In the genomic region with DNA sequence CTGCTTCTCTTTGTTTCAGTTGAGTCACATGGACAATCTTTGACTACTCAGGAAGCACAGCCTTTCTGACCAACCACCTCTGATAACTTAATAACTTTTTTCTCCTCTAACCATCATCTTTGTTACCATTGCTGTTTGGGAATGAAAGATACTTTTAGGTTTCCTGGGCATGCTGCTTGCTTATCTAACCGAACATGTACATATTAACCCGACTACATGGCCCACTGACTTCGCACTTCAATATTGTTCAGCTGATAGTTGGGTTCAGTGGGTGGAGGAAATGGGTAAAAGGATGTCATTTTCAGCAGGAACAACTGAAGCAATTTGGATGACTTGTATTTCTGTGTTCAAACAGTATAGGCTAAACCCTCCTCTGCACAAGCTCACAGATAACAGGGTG, we compare ENCODE assay signal across 13 cellular contexts.
A peak's percentile ranks its signal among the peaks of the same experiment; 100 is the strongest.
DNase-seq lines count a peak whose midpoint lies in the region; ATAC-seq and TF ChIP-seq lines count a peak whose summit lies in the region.
"Had no signal": no experiment of that assay in that cellular context is flagged by ENCODE, and none has a peak within 500 bp of the region (broad histone marks: within the 10 kb centered on the region; RNA-seq: fewer than 3 reads in every experiment).

No MANE protein-coding gene starts in this region.

- H3K36me3 Mint-ChIP-seq in stimulated activated memory B cell treated with anti-CD40 and anti-IgM and Interleukin-4, amounts not matched to agents 10 μg/mL and 1 μg/mL and 100 μg/mL, for 72 hours = no peaks in the 10 kb centered on the region
- H3K36me3 Mint-ChIP-seq: CD4-positive, alpha-beta memory T cell had no signal

- no peak overlapping the region for H3K4me3 ChIP-seq in epithelial cell of proximal tubule (ENCODE audit: low read depth, low read length)

- no peak for ATAC-seq in stimulated activated memory B cell treated with anti-CD40 and anti-IgM and Interleukin-4, amounts not matched to agents 10 μg/mL and 1 μg/mL and 100 μg/mL, for 72 hours

- no peak overlapping the region for H3K4me3 Mint-ChIP-seq in stimulated activated memory B cell treated with anti-CD40 and anti-IgM and Interleukin-4, amounts not matched to agents 10 μg/mL and 1 μg/mL and 100 μg/mL, for 72 hours
- H3K4me3 Mint-ChIP-seq: CD4-positive, alpha-beta memory T cell; H9 had no signal

- H3K9me3 Mint-ChIP-seq in stimulated activated memory B cell treated with anti-CD40 and anti-IgM and Interleukin-4, amounts not matched to agents 10 μg/mL and 1 μg/mL and 100 μg/mL, for 72 hours = no peaks in the 10 kb centered on the region

- peak; percentile 78 for DNase-seq in ACHN
- peak; percentile 26 for DNase-seq in HK-2 (ENCODE audit: unreplicated experiment)
- peak; percentile 95 for DNase-seq in epithelial cell of proximal tubule (ENCODE audit: low read depth)
- peak; percentile 7 for DNase-seq in left kidney (ENCODE audit: low read depth, low spot score)
- no peak for DNase-seq in AG20443 (ENCODE audit: low spot score)
- DNase-seq in hepatic stellate cell (ENCODE audit: low spot score) = no peak
- DNase-seq: Caco-2; CD4-positive, alpha-beta memory T cell; DMS53; GF-D8; GOT3; H9 had no signal

- no peaks in the 10 kb centered on the region for H3K27me3 Mint-ChIP-seq in stimulated activated memory B cell treated with anti-CD40 and anti-IgM and Interleukin-4, amounts not matched to agents 10 μg/mL and 1 μg/mL and 100 μg/mL, for 72 hours
- H3K27me3 Mint-ChIP-seq: CD4-positive, alpha-beta memory T cell had no signal

- TF ChIP-seq CTCF in epithelial cell of proximal tubule (conservative IDR thresholded peaks at IDR 0.05; ENCODE audit: low read depth, low read length) = no peak

- no peaks in the 10 kb centered on the region for H3K4me1 Mint-ChIP-seq in stimulated activated memory B cell treated with anti-CD40 and anti-IgM and Interleukin-4, amounts not matched to agents 10 μg/mL and 1 μg/mL and 100 μg/mL, for 72 hours
- H3K4me1 Mint-ChIP-seq: CD4-positive, alpha-beta memory T cell; H9 had no signal

- in situ Hi-C loops in ACHN (cut with HindIII; ENCODE audit: low pct_ligation_motif_present, low pct_unique_long_range_greater_than_20kb, low sequenced_read_pairs) = no loop called here

- H3K27ac Mint-ChIP-seq in stimulated activated memory B cell treated with anti-CD40 and anti-IgM and Interleukin-4, amounts not matched to agents 10 μg/mL and 1 μg/mL and 100 μg/mL, for 72 hours = no peak overlapping the region
- H3K27ac Mint-ChIP-seq: CD4-positive, alpha-beta memory T cell; H9 had no signal

Comparison
In these comparisons a context has a peak if more than half of its experiments do, and no peak if none do; other contexts are left out.
1. DNase-seq: peak in ACHN (single experiment), HK-2 (single experiment), epithelial cell of proximal tubule (single experiment) and left kidney (single experiment); none in AG20443 (single experiment) and hepatic stellate cell (single experiment).